ENCODE assay signal across 20 cellular contexts in the genomic region with DNA sequence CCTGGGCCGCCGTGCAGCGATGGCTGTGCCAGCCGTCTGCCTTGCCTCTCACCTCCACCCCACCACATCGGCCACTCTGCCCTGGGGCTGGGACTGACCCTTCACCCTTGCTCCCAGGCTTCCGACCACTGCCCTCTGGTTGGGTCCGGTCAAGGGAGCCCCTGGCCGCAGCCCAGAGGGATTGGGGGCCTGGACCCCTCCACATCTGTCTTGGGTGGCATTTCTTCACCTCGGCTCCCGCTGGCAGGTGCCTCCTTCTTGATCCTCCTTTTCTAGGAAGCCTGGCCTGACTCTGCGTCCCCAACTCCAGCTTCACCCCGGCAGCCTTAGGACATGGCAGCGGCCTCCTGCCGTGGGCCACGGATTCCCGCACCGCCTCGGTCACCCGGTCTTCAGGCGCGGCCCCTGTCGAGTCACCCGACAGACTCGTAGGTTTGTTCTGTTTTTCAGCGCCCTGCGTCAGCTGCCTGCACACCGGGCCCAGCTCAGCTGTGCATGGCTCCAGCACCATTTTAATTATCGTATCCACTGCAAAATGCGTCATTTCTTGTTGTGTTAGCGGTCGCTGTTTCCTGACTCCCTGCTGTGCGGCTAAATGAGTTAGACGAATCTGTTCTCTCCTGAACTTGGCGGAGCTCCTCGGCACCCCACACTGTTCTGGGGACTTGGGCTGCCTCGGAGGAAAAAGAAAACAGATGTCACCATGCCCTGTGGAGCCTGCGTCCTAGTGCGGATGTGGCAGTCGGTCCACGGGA.
DNase-seq lines count a peak whose midpoint lies in the region; ATAC-seq and TF ChIP-seq lines count a peak whose summit lies in the region.
"Had no signal": no experiment of that assay in that cellular context is flagged by ENCODE, and none has a peak within 500 bp of the region (broad histone marks: within the 10 kb centered on the region; RNA-seq: fewer than 3 reads in every experiment).

No MANE protein-coding gene starts in this region.

- H3K4me1 ChIP-seq in GM23338 (ENCODE audit: insufficient read depth) (no peaks in the 10 kb centered on the region), neural progenitor cell (peaks cover 6% of the 10 kb centered on the region)
- H3K4me1 ChIP-seq: BE2C, SJSA1 had no signal

- H3K27ac ChIP-seq in GM23338 (ENCODE audit: low read depth), result no peak overlapping the region
- H3K27ac ChIP-seq in brain microvascular endothelial cell, result peak overlapping the region; percentile 32
- H3K27ac ChIP-seq in neural progenitor cell, result no peak overlapping the region
- H3K27ac ChIP-seq: PC-9, SJSA1 had no signal

- no peaks in the 10 kb centered on the region for H4K20me1 ChIP-seq in GM23338 (replicated peaks; ENCODE audit: insufficient read depth)
- no peaks in the 10 kb centered on the region for H4K20me1 ChIP-seq in neural progenitor cell (ENCODE audit: low read depth)

- H2AFZ ChIP-seq in GM23338, result peak overlapping the region; percentile 32; the same call in 1 of the 2 replicates
- H2AFZ ChIP-seq in neural progenitor cell (replicated peaks), result no peak overlapping the region
- H2AFZ ChIP-seq: PC-9 had no signal

- H3K36me3 Mint-ChIP-seq in GM23338 (ENCODE audit: low read depth) (no peaks in the 10 kb centered on the region), neural progenitor cell (no peaks in the 10 kb centered on the region)

- H3K4me2 ChIP-seq in GM23338 (no peak overlapping the region), neural progenitor cell (no peak overlapping the region)
- H3K4me2 ChIP-seq: PC-9 had no signal

- H3K9me3 ChIP-seq in neural progenitor cell (ENCODE audit: low read depth), result no peaks in the 10 kb centered on the region
- H3K9me3 ChIP-seq: BE2C, MG63, SJSA1 had no signal

- H3K27ac Mint-ChIP-seq in GM23338, result no peak overlapping the region
- H3K27ac Mint-ChIP-seq in neural progenitor cell, result peak overlapping the region; percentile 74
- H3K27ac Mint-ChIP-seq: CD4-positive, alpha-beta T cell; T-helper 2 cell treated with Interferon-gamma antibody and Interleukin-4, amounts not matched to agents 5 μg/mL and 100 μg/mL, for 36 hours had no signal

- no peak overlapping the region for H3K9ac ChIP-seq in neural progenitor cell

- no peak for TF ChIP-seq POLR2A in NB4 (IDR thresholded peaks at IDR 0.05; ENCODE audit: extremely low read depth, insufficient read length)

- no peak for ATAC-seq in GM23338
- no peak for ATAC-seq in HG03135 (IDR thresholded peaks at IDR 0.05; ENCODE audit: unreplicated experiment)
- no peak for ATAC-seq in HG02588 (IDR thresholded peaks at IDR 0.05; ENCODE audit: unreplicated experiment)
- ATAC-seq in HG03378 (IDR thresholded peaks at IDR 0.05; ENCODE audit: unreplicated experiment), result no peak

- H3K4me1 Mint-ChIP-seq in GM23338 (no peaks in the 10 kb centered on the region), neural progenitor cell (peaks cover 15% of the 10 kb centered on the region)

- H3K27me3 ChIP-seq in GM23338 (ENCODE audit: insufficient read depth) (no peaks in the 10 kb centered on the region), brain microvascular endothelial cell (replicated peaks) (peaks cover 10% of the 10 kb centered on the region), neural progenitor cell (peaks cover 31% of the 10 kb centered on the region)
- H3K27me3 ChIP-seq: SJSA1 had no signal

- no peaks in the 10 kb centered on the region for H3F3A ChIP-seq in GM23338 (replicated peaks; ENCODE audit: low read depth)
- H3F3A ChIP-seq in neural progenitor cell (ENCODE audit: low read depth), result no peaks in the 10 kb centered on the region

- H3K4me3 ChIP-seq in GM23338 (no peak overlapping the region), NB4 (ENCODE audit: low read depth, low read length) (no peak overlapping the region), brain microvascular endothelial cell (ENCODE audit: low read depth, low read length) (no peak overlapping the region), neural progenitor cell (no peak overlapping the region)
- H3K4me3 ChIP-seq: MG63, PC-9, SJSA1 had no signal

- H3K9me2 ChIP-seq in GM23338 (ENCODE audit: insufficient read depth), result no peaks in the 10 kb centered on the region

- H3K36me3 ChIP-seq in GM23338 (ENCODE audit: insufficient read depth) (no peaks in the 10 kb centered on the region), brain microvascular endothelial cell (replicated peaks) (no peaks in the 10 kb centered on the region), neural progenitor cell (no peaks in the 10 kb centered on the region)
- H3K36me3 ChIP-seq: BE2C, MG63, SJSA1 had no signal

- TF ChIP-seq CTCF in GM23338 (conservative IDR thresholded peaks at IDR 0.05; ENCODE audit: low read depth in 2 of 2) (no peak), NB4 (IDR thresholded peaks at IDR 0.05; ENCODE audit: low read depth, low read length) (no peak), brain microvascular endothelial cell (IDR thresholded peaks at IDR 0.05; ENCODE audit: low read depth, low read length, missing control alignments) (no peak), neural progenitor cell (IDR thresholded peaks at IDR 0.05) (no peak)

- DNase-seq in GM23338 (ENCODE audit: low spot score), result no peak
- DNase-seq in NB4 (ENCODE audit: low read depth), result peak; percentile 88
- DNase-seq in brain microvascular endothelial cell, result peak; percentile 87
- DNase-seq in neural progenitor cell (ENCODE audit: low spot score), result no peak
- DNase-seq: BE2C; CD4-positive, alpha-beta T cell; DND-41; GF-D8; Karpas-422; MG63; NCI-H1105; NCI-H187; NCI-H748 treated with DMSO at 0.1 percent for 48 hours; PC-9; SW 1271 had no signal

- H3K4me3 Mint-ChIP-seq in GM23338 (no peak overlapping the region), neural progenitor cell (no peak overlapping the region)
- H3K4me3 Mint-ChIP-seq: CD4-positive, alpha-beta T cell; T-helper 2 cell treated with Interferon-gamma antibody and Interleukin-4, amounts not matched to agents 5 μg/mL and 100 μg/mL, for 36 hours had no signal

- in situ Hi-C loops in brain microvascular endothelial cell (cut with HindIII; ENCODE audit: low pct_ligation_motif_present, low sequenced_read_pairs), result no loop called here

- H3K27me3 Mint-ChIP-seq in GM23338 (ENCODE audit: insufficient read depth, low read depth, poor library complexity) (peaks cover 20% of the 10 kb centered on the region), neural progenitor cell (ENCODE audit: insufficient read depth, low read depth) (peaks cover 17% of the 10 kb centered on the region)

- H3K9me3 Mint-ChIP-seq in GM23338 (no peaks in the 10 kb centered on the region), neural progenitor cell (no peaks in the 10 kb centered on the region)
- H3K9me3 Mint-ChIP-seq: CD4-positive, alpha-beta T cell; T-helper 2 cell treated with Interferon-gamma antibody and Interleukin-4, amounts not matched to agents 5 μg/mL and 100 μg/mL, for 36 hours had no signal

- H3K79me2 ChIP-seq in GM23338 (replicated peaks; ENCODE audit: insufficient read depth), result no peaks in the 10 kb centered on the region
- no peaks in the 10 kb centered on the region for H3K79me2 ChIP-seq in neural progenitor cell (ENCODE audit: low read depth)

TF ChIP-seq in GM23338, 12 proteins besides CTCF, POLR2A, EP300 and RAD21 (continues in another document):
- no peak for TF ChIP-seq POLR2AphosphoS5 (IDR thresholded peaks at IDR 0.05; ENCODE audit: low read depth)
- TF ChIP-seq ZNF331 (CRISPR knock-in tag; IDR thresholded peaks at IDR 0.05; ENCODE audit: low read depth), result no peak
- no peak for TF ChIP-seq NANOG (IDR thresholded peaks at IDR 0.05; ENCODE audit: borderline replicate concordance)
- TF ChIP-seq, protein P1, sequence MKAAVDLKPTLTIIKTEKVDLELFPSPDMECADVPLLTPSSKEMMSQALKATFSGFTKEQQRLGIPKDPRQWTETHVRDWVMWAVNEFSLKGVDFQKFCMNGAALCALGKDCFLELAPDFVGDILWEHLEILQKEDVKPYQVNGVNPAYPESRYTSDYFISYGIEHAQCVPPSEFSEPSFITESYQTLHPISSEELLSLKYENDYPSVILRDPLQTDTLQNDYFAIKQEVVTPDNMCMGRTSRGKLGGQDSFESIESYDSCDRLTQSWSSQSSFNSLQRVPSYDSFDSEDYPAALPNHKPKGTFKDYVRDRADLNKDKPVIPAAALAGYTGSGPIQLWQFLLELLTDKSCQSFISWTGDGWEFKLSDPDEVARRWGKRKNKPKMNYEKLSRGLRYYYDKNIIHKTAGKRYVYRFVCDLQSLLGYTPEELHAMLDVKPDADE (IDR thresholded peaks at IDR 0.05), result no peak

Comparison
In these comparisons a context has a peak if more than half of its experiments do, and no peak if none do; other contexts are left out.
1. DNase-seq: peak in NB4 (single experiment) and brain microvascular endothelial cell (single experiment); none in GM23338 (single experiment) and neural progenitor cell (single experiment).